Comparison of ENCODE assay signal across 11 cellular contexts in genomic region chr1:218347713-218348627, GRCh38. TPM values are rescaled to one million over a fixed set of nuclear protein-coding genes. Genes with fewer than 3 reads are reported as not detected.
DNase-seq lines count a peak whose midpoint lies in the region; ATAC-seq, FAIRE-seq and TF ChIP-seq lines count a peak whose summit lies in the region.
"Had no signal": no experiment of that assay in that cellular context is flagged by ENCODE, and none has a peak within 500 bp of the region (broad histone marks: within the 10 kb centered on the region; RNA-seq: fewer than 3 reads in every experiment).

No MANE protein-coding gene starts in this region.

- peak overlapping the region; percentile 96 for H3K9ac ChIP-seq in keratinocyte (ENCODE audit: control insufficient read depth, extremely low read depth, insufficient read depth, low read length)

- peak overlapping the region; percentile 86 for H3K27ac ChIP-seq in keratinocyte (ENCODE audit: control insufficient read depth, insufficient read depth, low read length)
- H3K27ac ChIP-seq in testis = peak overlapping the region; percentile 83 to 88

- peaks cover 72% of the 10 kb centered on the region for H3K79me2 ChIP-seq in keratinocyte (ENCODE audit: control insufficient read depth, insufficient read depth, low read length)

- no peak for FAIRE-seq in keratinocyte (lab: Jason Lieb, UNC)
- FAIRE-seq: A204.1 had no signal

- dilution Hi-C loops in keratinocyte (cut with MboI; ENCODE audit: extremely low pct_ligation_motif_present, low sequenced_read_pairs) = no loop called here

- TF ChIP-seq POLR2A in testis (IDR thresholded peaks at IDR 0.05) = no peak

- H3K27me3 ChIP-seq in keratinocyte (ENCODE audit: control insufficient read depth, extremely low read depth, insufficient read depth, low read length) = no peaks in the 10 kb centered on the region
- H3K27me3 ChIP-seq in testis = no peaks in the 10 kb centered on the region

- no peaks in the 10 kb centered on the region for H3K9me1 ChIP-seq in keratinocyte (ENCODE audit: control insufficient read depth, extremely low read depth, insufficient read depth, low read length)

- H3K4me1 ChIP-seq in keratinocyte (ENCODE audit: control insufficient read depth, extremely low read depth, insufficient read depth, low read length) = peaks cover 27% of the 10 kb centered on the region
- H3K4me1 ChIP-seq in testis = no peaks in the 10 kb centered on the region

- H3K4me3 ChIP-seq in keratinocyte (ENCODE audit: control insufficient read depth in 2 of 3, extremely low read depth in 1 of 3, insufficient read depth in 2 of 3, low read depth in 1 of 3, low read length in 3 of 3) (peak overlapping the region; percentile 67 to 100 (median 93)), testis (peak overlapping the region; percentile 57 to 67)

- TF ChIP-seq CTCF in keratinocyte (optimal IDR thresholded peaks at IDR 0.05 in 1 of 3, IDR thresholded peaks at IDR 0.05 in 1 of 3, conservative IDR thresholded peaks at IDR 0.05 in 1 of 3; ENCODE audit: extremely low read depth in 1 of 3, insufficient read depth in 2 of 3, low read length in 3 of 3) (no peak), testis (IDR thresholded peaks at IDR 0.05) (no peak)

- peak overlapping the region; percentile 86 for H3K4me2 ChIP-seq in keratinocyte (ENCODE audit: control insufficient read depth, extremely low read depth, insufficient read depth, low read depth, low read length)

- intact Hi-C loops in testis (cut with DNase I; ENCODE audit: low total_unique reads) = no loop called here

- peak overlapping the region; percentile 58 for H2AFZ ChIP-seq in keratinocyte (ENCODE audit: control insufficient read depth, low read length)

- H3K9me3 ChIP-seq in keratinocyte (ENCODE audit: control insufficient read depth, low read depth, low read length) (no peaks in the 10 kb centered on the region), testis (no peaks in the 10 kb centered on the region)

- no peak for ATAC-seq in HG02970 (IDR thresholded peaks at IDR 0.05; ENCODE audit: low FRiP score, unreplicated experiment)
- ATAC-seq: naive thymus-derived CD8-positive, alpha-beta T cell had no signal

- H3K36me3 ChIP-seq in keratinocyte (ENCODE audit: control insufficient read depth in 2 of 2, extremely low read depth in 1 of 2, insufficient read depth in 2 of 2, low read length in 2 of 2) (no peaks in the 10 kb centered on the region), testis (ENCODE audit: low read depth, missing control alignments) (no peaks in the 10 kb centered on the region)

- WGBS in testis, 2 donors = 8 to 14% methylated on average over 9 of the region's 9 CpGs

- DNase-seq in NCI-H1092 treated with DMSO at 0.1 percent for 48 hours (lab: John Stamatoyannopoulos, UW) = peak; percentile 35
- DNase-seq in NCI-H1092 (lab: John Stamatoyannopoulos, UW) = no peak
- DNase-seq in astrocyte of the hippocampus (ENCODE audit: low read depth, low spot score) = peak; percentile 87
- no peak for DNase-seq in keratinocyte (ENCODE audit: low read depth, low spot score)
- DNase-seq in testis = no peak
- no peak for DNase-seq in activated effector memory CD4-positive, alpha-beta T cell treated with anti-CD3 and anti-CD28 coated beads, Interleukin-2, amount 50 U/mL, for 16 hours
- no peak for DNase-seq in NCI-H2081 treated with DMSO at 0.1 percent for 48 hours (lab: John Stamatoyannopoulos, UW)
- DNase-seq: HFFc6 had no signal

- H4K20me1 ChIP-seq in keratinocyte (ENCODE audit: control insufficient read depth, extremely low read depth, insufficient read depth, low read length) = no peaks in the 10 kb centered on the region

RNA-seq across cellular contexts. Expression of gene TGFB2, which starts 2.8 kb away (rescaled TPM):
- polyA plus RNA-seq in keratinocyte = 9.0 to 22.3 TPM (median 21.5 TPM) in 3 replicates
- 9.1 TPM for polyA plus RNA-seq in keratinocyte (2011; ENCODE audit: low read depth)
- polyA plus RNA-seq in keratinocyte (2011; cell fraction: cytosol; rRNA removed) = 5.8 and 10.0 TPM in 2 replicates
- 28.8 and 34.4 TPM in 2 replicates for polyA plus RNA-seq in keratinocyte (2011; cell fraction: nucleus; rRNA removed)
- 4.6 and 22.6 TPM in 2 replicates for polyA plus RNA-seq in keratinocyte (2012; ENCODE audit: low replicate concordance)
- 5.6 to 20.8 TPM (median 12.4 TPM) in 3 replicates for polyA minus RNA-seq in keratinocyte
- 10.0 TPM for polyA minus RNA-seq in keratinocyte (2011; cell fraction: cytosol; rRNA and poly(A)+ RNA removed)
- 24.4 and 70.7 TPM in 2 replicates for polyA minus RNA-seq in keratinocyte (2011; cell fraction: nucleus; rRNA and poly(A)+ RNA removed)
- total RNA-seq in testis = 1 to 10 TPM; 2.4 to 2.6 TPM
- polyA plus RNA-seq in testis (ENCODE audit: insufficient read depth, low read depth, low replicate concordance) = 4.5 TPM
- polyA plus RNA-seq: naive thymus-derived CD8-positive, alpha-beta T cell had no signal

Comparison
In these comparisons a context has a peak if more than half of its experiments do, and no peak if none do; other contexts are left out.
1. DNase-seq: peak in NCI-H1092 treated with DMSO at 0.1 percent for 48 hours (single experiment) and astrocyte of the hippocampus (single experiment); none in NCI-H1092 (single experiment), keratinocyte (single experiment), testis (single experiment), activated effector memory CD4-positive, alpha-beta T cell treated with anti-CD3 and anti-CD28 coated beads, Interleukin-2, amount 50 U/mL, for 16 hours (single experiment) and NCI-H2081 treated with DMSO at 0.1 percent for 48 hours (single experiment).